In genomic region chr13:97109256-97109655, GRCh38 we compare ENCODE assay signal across 9 cellular contexts.
DNase-seq lines count a peak whose midpoint lies in the region; ATAC-seq and TF ChIP-seq lines count a peak whose summit lies in the region.
"Had no signal": no experiment of that assay in that cellular context is flagged by ENCODE, and none has a peak within 500 bp of the region (broad histone marks: within the 10 kb centered on the region; RNA-seq: fewer than 3 reads in every experiment).

No MANE protein-coding gene starts in this region.

- no peak for ATAC-seq in CD4-positive, CD25-positive, alpha-beta regulatory T cell (ENCODE audit: low read depth in 2 of 2)
- ATAC-seq in PC-3 (no peak), gastrocnemius medialis (no peak), GM21515 (IDR thresholded peaks at IDR 0.05; ENCODE audit: unreplicated experiment) (no peak)

- no peak for DNase-seq in CD4-positive, CD25-positive, alpha-beta regulatory T cell
- DNase-seq in PC-3 (no peak), esophagus squamous epithelium (lab: John Stamatoyannopoulos, UW) (no peak), gastrocnemius medialis (no peak), epidermal melanocyte (ENCODE audit: insufficient read length, low spot score) (no peak), globus pallidus (ENCODE audit: low spot score) (no peak), NCI-H1417 treated with DMSO at 0.1 percent for 48 hours (lab: John Stamatoyannopoulos, UW) (no peak)

- H3F3A ChIP-seq in PC-3 (ENCODE audit: low read length, unreplicated experiment), result no peaks in the 10 kb centered on the region

- 49 to 63% methylated on average over 5 to 7 of the region's 7 CpGs for WGBS in esophagus squamous epithelium, 2 donors

- in situ Hi-C loops in gastrocnemius medialis (cut with MboI; ENCODE audit: low sequenced_read_pairs in 4 of 4), result no loop called here

- no peak overlapping the region for H3K4me3 ChIP-seq in CD4-positive, CD25-positive, alpha-beta regulatory T cell (ENCODE audit: low read depth, low read length)
- no peak overlapping the region for H3K4me3 ChIP-seq in PC-3 (ENCODE audit: low read length)
- H3K4me3 ChIP-seq in esophagus squamous epithelium, result no peak overlapping the region
- H3K4me3 ChIP-seq in gastrocnemius medialis, result peak overlapping the region in 3 of 4 donors; percentile 21 to 42 (median 25)

- POLR2A ChIA-PET in PC-3 (lab: Charles Lee; ENCODE audit: unreplicated experiment), result interaction anchor here (0.7 to 1.0 kb wide), 2 partner anchors 104 to 113 kb away, joined by 5 to 6 read pairs; partner anchors contain the start of gene MBNL2

- H3K9ac ChIP-seq in PC-3 (ENCODE audit: low read length), result no peak overlapping the region

- H3K79me2 ChIP-seq in PC-3 (ENCODE audit: low read length), result no peaks in the 10 kb centered on the region

- BruUV-seq in PC-3 (replicated peaks; lab: Mats Ljungman, UMichigan), result no TSS peak

- H3K36me3 Mint-ChIP-seq in CD4-positive, CD25-positive, alpha-beta regulatory T cell, result no peaks in the 10 kb centered on the region

- H3K4me2 ChIP-seq in PC-3 (ENCODE audit: low read length), result peak overlapping the region; percentile 65

- H4K20me1 ChIP-seq in PC-3 (ENCODE audit: low read length), result no peaks in the 10 kb centered on the region

- H3K9me2 ChIP-seq in PC-3 (replicated peaks; ENCODE audit: low read length), result no peaks in the 10 kb centered on the region

- TF ChIP-seq CTCF in PC-3 (conservative IDR thresholded peaks at IDR 0.05; ENCODE audit: low read depth, low read length) (no peak), esophagus squamous epithelium (IDR thresholded peaks at IDR 0.05) (no peak), gastrocnemius medialis (IDR thresholded peaks at IDR 0.05 in 4 of 5, conservative IDR thresholded peaks at IDR 0.05 in 1 of 5) (no peak)

- CTCF ChIA-PET in PC-3 (lab: Charles Lee), result interaction anchor here (1.0 to 1.5 kb wide), 4 partner anchors 16 to 113 kb away, joined by 3 to 12 read pairs (median 6); partner anchors contain the start of gene MBNL2

- H3K27ac Mint-ChIP-seq in CD4-positive, CD25-positive, alpha-beta regulatory T cell, result peak overlapping the region in 2 of 3 donors; percentile 57 to 74
- H3K27ac Mint-ChIP-seq: T-helper 2 cell treated with Interferon-gamma antibody and Interleukin-4, amounts not matched to agents 5 μg/mL and 100 μg/mL, for 36 hours had no signal

- no peak overlapping the region for H3K4me3 Mint-ChIP-seq in CD4-positive, CD25-positive, alpha-beta regulatory T cell
- H3K4me3 Mint-ChIP-seq: T-helper 2 cell treated with Interferon-gamma antibody and Interleukin-4, amounts not matched to agents 5 μg/mL and 100 μg/mL, for 36 hours had no signal

- H3K9me3 ChIP-seq in CD4-positive, CD25-positive, alpha-beta regulatory T cell (ENCODE audit: control insufficient read depth in 2 of 2, low read length in 2 of 2), result no peaks in the 10 kb centered on the region
- no peaks in the 10 kb centered on the region for H3K9me3 ChIP-seq in PC-3 (ENCODE audit: low read length)
- H3K9me3 ChIP-seq in esophagus squamous epithelium, result no peaks in the 10 kb centered on the region
- H3K9me3 ChIP-seq in gastrocnemius medialis, result no peaks in the 10 kb centered on the region

- H3K27ac ChIP-seq in CD4-positive, CD25-positive, alpha-beta regulatory T cell (ENCODE audit: insufficient read depth, low read length, poor library complexity, severe bottlenecking), result no peak overlapping the region
- H3K27ac ChIP-seq in PC-3 (ENCODE audit: low read length), result no peak overlapping the region
- H3K27ac ChIP-seq in esophagus squamous epithelium, result peak overlapping the region in 3 of 4 donors; percentile 22 to 82 (median 53)
- H3K27ac ChIP-seq in gastrocnemius medialis, result peak overlapping the region in 3 of 4 donors; percentile 50 to 63 (median 58)

- peak overlapping the region; percentile 26; the same call in 1 of the 2 replicates for H2AFZ ChIP-seq in PC-3 (ENCODE audit: low read length)

- peaks cover 0 to 13% (median 10%) of the 10 kb centered on the region in 4 donors for H3K4me1 Mint-ChIP-seq in CD4-positive, CD25-positive, alpha-beta regulatory T cell

- H3K4me1 ChIP-seq in CD4-positive, CD25-positive, alpha-beta regulatory T cell (ENCODE audit: control insufficient read depth, insufficient read depth, low read length, poor library complexity, severe bottlenecking), result no peaks in the 10 kb centered on the region
- H3K4me1 ChIP-seq in PC-3 (ENCODE audit: insufficient read depth, low read length) (peaks cover 12% of the 10 kb centered on the region), esophagus squamous epithelium (peaks cover 0 to 51% (median 17%) of the 10 kb centered on the region in 3 donors), gastrocnemius medialis (peaks cover 3 to 15% of the 10 kb centered on the region in 2 donors)

- H3K9me3 Mint-ChIP-seq in CD4-positive, CD25-positive, alpha-beta regulatory T cell, result peaks cover 0 to 1% (median 0%) of the 10 kb centered on the region in 7 donors
- H3K9me3 Mint-ChIP-seq: T-helper 2 cell treated with Interferon-gamma antibody and Interleukin-4, amounts not matched to agents 5 μg/mL and 100 μg/mL, for 36 hours had no signal

- intact Hi-C loops in PC-3 (cut with micrococcal nuclease), result loop anchor here (1.0 to 10.0 kb wide), 3 partner anchors 13 to 235 kb away; no protein-coding TSS in a partner anchor
- intact Hi-C loops in esophagus squamous epithelium (cut with DNase I), result no loop called here
- intact Hi-C loops in gastrocnemius medialis (cut with DNase I; ENCODE audit: low total_unique reads), result no loop called here

- no peaks in the 10 kb centered on the region for H3K27me3 ChIP-seq in CD4-positive, CD25-positive, alpha-beta regulatory T cell (ENCODE audit: control insufficient read depth, insufficient read depth, low read length)
- H3K27me3 ChIP-seq in PC-3 (ENCODE audit: low read length) (no peaks in the 10 kb centered on the region), esophagus squamous epithelium (no peaks in the 10 kb centered on the region), gastrocnemius medialis (no peaks in the 10 kb centered on the region)

- TF ChIP-seq POLR2A in esophagus squamous epithelium (IDR thresholded peaks at IDR 0.05) (no peak), gastrocnemius medialis (IDR thresholded peaks at IDR 0.05) (no peak)

- H3K36me3 ChIP-seq in CD4-positive, CD25-positive, alpha-beta regulatory T cell (ENCODE audit: control insufficient read depth, insufficient read depth, low read length), result no peaks in the 10 kb centered on the region
- H3K36me3 ChIP-seq in PC-3 (ENCODE audit: low read depth, low read length) (no peaks in the 10 kb centered on the region), esophagus squamous epithelium (no peaks in the 10 kb centered on the region), gastrocnemius medialis (no peaks in the 10 kb centered on the region)

- no peaks in the 10 kb centered on the region for H3K27me3 Mint-ChIP-seq in CD4-positive, CD25-positive, alpha-beta regulatory T cell

Comparison
In these comparisons a context has a peak if more than half of its experiments do, and no peak if none do; other contexts are left out.
1. H3K27ac ChIP-seq: peak in esophagus squamous epithelium (3 of 4) and gastrocnemius medialis (3 of 4); none in CD4-positive, CD25-positive, alpha-beta regulatory T cell (single experiment) and PC-3 (single experiment).
2. H3K4me3 ChIP-seq: peak in gastrocnemius medialis (3 of 4); none in CD4-positive, CD25-positive, alpha-beta regulatory T cell (single experiment), PC-3 (single experiment) and esophagus squamous epithelium (0 of 4).